In the genomic region with DNA sequence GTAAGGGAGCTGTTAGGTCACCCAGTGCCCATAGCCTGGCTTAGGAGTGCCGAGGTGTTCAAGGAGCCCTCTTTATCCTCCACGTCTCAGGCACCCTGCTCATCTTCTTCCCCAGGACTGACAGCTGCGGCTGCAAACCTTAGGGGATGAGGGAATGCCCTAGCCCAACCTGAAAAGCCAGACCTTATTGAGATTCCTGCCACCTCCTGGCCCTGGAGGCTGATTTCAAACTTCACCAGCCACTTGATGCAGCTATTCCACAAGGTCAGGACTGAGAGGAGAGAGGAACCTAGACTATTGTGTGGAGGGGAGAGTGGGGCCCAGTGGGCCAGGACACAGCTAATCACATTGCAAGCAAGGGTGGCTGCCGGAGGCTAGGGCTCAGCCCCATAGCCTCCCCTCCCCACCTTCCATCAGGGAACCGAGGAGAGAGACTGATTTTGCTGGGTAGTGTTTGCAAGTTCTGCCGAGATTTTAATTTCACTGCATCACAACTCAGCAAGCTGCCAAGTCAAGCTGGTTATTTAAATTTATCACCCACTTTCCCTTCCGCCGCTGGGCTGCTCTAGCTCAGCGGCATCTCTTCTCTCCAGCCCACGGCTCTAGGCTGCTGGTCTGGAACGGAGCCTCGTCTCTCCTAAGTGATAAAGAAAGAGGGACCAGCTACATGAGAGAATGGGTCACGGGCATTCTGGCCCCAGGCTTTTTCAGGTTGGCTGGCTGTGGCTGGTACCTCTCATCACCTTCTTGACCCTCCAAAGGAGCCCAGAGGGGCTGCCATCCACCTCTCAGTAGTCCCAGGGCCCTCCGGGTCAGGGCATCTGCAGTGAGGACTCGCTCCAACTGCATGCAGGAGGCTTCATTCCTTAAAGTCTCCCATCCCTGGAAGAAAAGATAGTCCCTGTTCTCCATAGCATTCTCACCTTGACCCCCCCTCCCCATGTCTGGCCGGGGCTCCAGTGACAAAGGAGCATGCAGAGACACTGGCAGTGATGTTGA, we compare ENCODE assay signal across 25 cellular contexts.
"Had no signal": no experiment of that assay in that cellular context is flagged by ENCODE, and none has a peak within 500 bp of the region (broad histone marks: within the 10 kb centered on the region; RNA-seq: fewer than 3 reads in every experiment).

No MANE protein-coding gene starts in this region.

- H3K4me1 ChIP-seq: ascending aorta, Peyer's patch had no signal

- H3K27ac Mint-ChIP-seq: activated CD8-positive, alpha-beta T cell treated with anti-CD3 and anti-CD28 coated beads for 36 hours; activated naive CD4-positive, alpha-beta T cell treated with anti-CD3 and anti-CD28 coated beads, Interleukin-2, amount 50 U/mL, for 24 hours; activated naive CD8-positive, alpha-beta T cell treated with anti-CD3 and anti-CD28 coated beads, Interleukin-2, amount 50 U/mL, for 24 hours; activated T-cell treated with anti-CD3 and anti-CD28 coated beads, Interleukin-2, amount 50 U/mL, for 72 hours; activated T-helper 2 cell treated with anti-CD3 and anti-CD28 coated beads, Interferon-gamma antibody, Interleukin-2, Interleukin-4, amounts not matched to agents 10 μg/mL and 5 μg/mL and 100 μg/mL, durations not matched to agents 14 hours and 24 hours and 36 hours had no signal

- H3K9me3 ChIP-seq: ascending aorta, body of pancreas, Peyer's patch, SJCRH30, SK-N-SH had no signal

- FAIRE-seq: bronchial epithelial cell had no signal

- H3K4me3 Mint-ChIP-seq: activated CD8-positive, alpha-beta T cell treated with anti-CD3 and anti-CD28 coated beads for 36 hours; activated naive CD4-positive, alpha-beta T cell treated with anti-CD3 and anti-CD28 coated beads, Interleukin-2, amount 50 U/mL, for 24 hours; activated naive CD8-positive, alpha-beta T cell treated with anti-CD3 and anti-CD28 coated beads, Interleukin-2, amount 50 U/mL, for 24 hours; activated T-cell treated with anti-CD3 and anti-CD28 coated beads, Interleukin-2, amount 50 U/mL, for 72 hours had no signal

- H3K36me3 Mint-ChIP-seq: activated naive CD4-positive, alpha-beta T cell treated with anti-CD3 and anti-CD28 coated beads, Interleukin-2, amount 50 U/mL, for 24 hours had no signal

- DNase-seq: activated CD4-positive, alpha-beta T cell treated with anti-CD3 and anti-CD28 coated beads for 4 hours; activated CD8-positive, alpha-beta memory T cell treated with anti-CD3 and anti-CD28 coated beads, Interleukin-2, amount 50 U/mL, for 4 hours; activated CD8-positive, alpha-beta T cell treated with anti-CD3 and anti-CD28 coated beads for 36 hours; activated naive CD4-positive, alpha-beta T cell; activated naive CD8-positive, alpha-beta T cell treated with anti-CD3 and anti-CD28 coated beads, Interleukin-2, amount 50 U/mL, for 24 hours; activated T-cell treated with anti-CD3 and anti-CD28 coated beads, Interleukin-2, amount 50 U/mL, for 72 hours; amniotic stem cell; body of pancreas; central memory CD4-positive, alpha-beta T cell; MM.1S; NCI-H1105; NCI-H1436; NCI-H187; NCI-H2081 treated with DMSO at 0.1 percent for 48 hours; NCI-H446; Peyer's patch; Right ventricle myocardium superior; SJCRH30; SK-N-SH had no signal

- H3K36me3 ChIP-seq: ascending aorta, Peyer's patch, SJCRH30 had no signal

- H3K4me3 ChIP-seq: ascending aorta, body of pancreas, Peyer's patch, SJCRH30 had no signal

- H3K4me1 Mint-ChIP-seq: activated naive CD4-positive, alpha-beta T cell treated with anti-CD3 and anti-CD28 coated beads, Interleukin-2, amount 50 U/mL, for 24 hours; activated naive CD8-positive, alpha-beta T cell treated with anti-CD3 and anti-CD28 coated beads, Interleukin-2, amount 50 U/mL, for 24 hours had no signal

- H3K9ac ChIP-seq: SK-N-SH had no signal

- H3K27ac ChIP-seq: ascending aorta, body of pancreas, Peyer's patch, RWPE1, SJCRH30 had no signal

- ATAC-seq: activated CD4-positive, CD25-positive, alpha-beta regulatory T cell treated with anti-CD3 and anti-CD28 coated beads, Interleukin-2, amount 50 U/mL, for 24 hours; activated CD8-positive, alpha-beta T cell treated with anti-CD3 and anti-CD28 coated beads for 36 hours; activated naive CD8-positive, alpha-beta T cell treated with anti-CD3 and anti-CD28 coated beads, Interleukin-2, amount 50 U/mL, for 24 hours; activated T-cell treated with anti-CD3 and anti-CD28 coated beads, Interleukin-2, amount 50 U/mL, for 72 hours; body of pancreas had no signal

- H3K27me3 ChIP-seq: ascending aorta, body of pancreas, Peyer's patch, SJCRH30 had no signal

- H3K4me2 ChIP-seq: SK-N-SH had no signal
